8 cellular contexts compared by ENCODE assay signal in the genomic region with DNA sequence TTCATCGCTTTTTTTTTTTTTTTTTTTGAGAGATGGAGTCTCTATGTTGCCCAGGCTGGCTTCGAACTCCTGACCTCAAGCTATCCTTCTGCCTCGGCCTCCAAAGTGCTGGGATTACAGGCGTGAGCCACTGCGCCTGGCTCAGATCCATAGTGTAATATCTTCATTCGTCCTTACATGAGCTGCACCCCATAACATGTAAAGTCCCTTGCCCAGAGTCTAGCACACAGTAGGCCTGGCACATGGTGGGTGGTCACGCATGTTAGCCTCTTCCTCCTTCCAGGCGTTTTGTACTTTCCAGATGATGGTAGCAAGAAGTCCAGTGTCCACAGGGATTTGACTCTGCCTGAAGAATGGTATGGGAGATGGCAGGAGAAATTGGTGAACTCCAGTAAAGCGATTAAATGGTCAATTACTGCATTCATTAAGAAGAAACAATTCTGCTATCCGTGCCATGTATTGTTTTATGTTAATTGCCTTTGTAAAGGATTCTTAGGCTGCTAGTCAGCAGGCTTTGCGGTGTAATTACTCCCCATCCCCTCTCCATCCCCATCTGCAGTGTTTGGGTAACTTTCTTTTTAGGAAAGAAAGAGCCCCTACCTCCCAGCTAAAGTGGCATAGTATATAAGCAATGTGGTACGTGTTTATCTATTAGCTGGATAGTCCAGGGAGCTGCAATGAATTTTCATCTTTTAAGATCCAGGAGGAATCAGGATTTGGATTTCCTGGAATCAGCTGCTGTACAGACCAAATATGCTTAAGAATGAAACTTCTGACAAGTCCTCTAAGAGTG. TPM values are rescaled to one million over a fixed set of nuclear protein-coding genes. Genes with fewer than 3 reads are reported as not detected.
DNase-seq lines count a peak whose midpoint lies in the region; ATAC-seq and TF ChIP-seq lines count a peak whose summit lies in the region.

No MANE protein-coding gene starts in this region.

- no peaks in the 10 kb centered on the region for H3K36me3 ChIP-seq in ES-I3 (ENCODE audit: insufficient read depth, low read length)

- peak overlapping the region; percentile 85 for H3K27ac ChIP-seq in VCaP

- ATAC-seq in GM21737 (IDR thresholded peaks at IDR 0.05; ENCODE audit: unreplicated experiment) (no peak), GM19395 (IDR thresholded peaks at IDR 0.05; ENCODE audit: unreplicated experiment) (no peak)

- peak; percentile 43 for DNase-seq in fibroblast of villous mesenchyme (ENCODE audit: low read depth)
- DNase-seq in retinal pigment epithelial cell (ENCODE audit: low read depth), result no peak
- DNase-seq in CD1c-positive myeloid dendritic cell (ENCODE audit: extremely low spot score), result no peak
- no peak for DNase-seq in AG08395 (ENCODE audit: low spot score)

- H3K4me1 ChIP-seq in ES-I3 (ENCODE audit: insufficient read depth, low read length), result peaks cover 8% of the 10 kb centered on the region; the same call in 1 of the 2 replicates

- H3K4me3 ChIP-seq in fibroblast of villous mesenchyme (ENCODE audit: low read depth, low read length) (peak overlapping the region; percentile 100), retinal pigment epithelial cell (ENCODE audit: low read length) (peak overlapping the region; percentile 81)

- no peak for TF ChIP-seq CTCF in VCaP (conservative IDR thresholded peaks at IDR 0.05)
- no peak for TF ChIP-seq CTCF in fibroblast of villous mesenchyme (IDR thresholded peaks at IDR 0.05; ENCODE audit: insufficient read depth, low read depth, low read length)
- no peak for TF ChIP-seq CTCF in retinal pigment epithelial cell (conservative IDR thresholded peaks at IDR 0.05; ENCODE audit: low read depth, low read length)

- H3K9ac ChIP-seq in ES-I3 (ENCODE audit: low read depth, low read length), result peak overlapping the region; percentile 94; the same call in 1 of the 2 replicates

- no peaks in the 10 kb centered on the region for H3K9me3 ChIP-seq in ES-I3 (ENCODE audit: control insufficient read depth, insufficient read depth, low read length)

RNA-seq across cellular contexts. Expression of a gene that starts 1.2 kb away (rescaled TPM):
- 131 TPM in 2 replicates for total RNA-seq in fibroblast of villous mesenchyme
